Comparison of ENCODE assay signal across 23 cellular contexts in the genomic region with DNA sequence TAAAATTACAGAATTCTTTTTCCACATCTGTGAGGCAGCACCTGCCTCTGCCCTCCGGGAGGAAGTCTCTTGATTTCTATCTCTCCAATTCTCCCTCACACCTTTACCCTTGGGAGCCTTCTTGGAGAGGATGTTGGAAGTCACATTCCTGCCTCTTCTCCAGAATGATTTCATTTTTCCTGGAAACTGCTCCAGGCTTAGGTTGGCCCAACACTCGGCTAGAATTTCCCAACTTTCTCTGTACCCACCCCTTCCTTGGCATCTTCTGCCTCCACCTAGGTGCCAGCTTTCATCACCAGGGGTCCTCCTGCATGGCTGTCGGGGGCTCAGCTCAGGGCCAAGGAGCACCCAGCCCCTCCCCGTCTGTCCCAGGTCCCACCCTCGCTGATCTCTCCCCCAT. TPM values are rescaled to one million over a fixed set of nuclear protein-coding genes. Genes with fewer than 3 reads are reported as not detected.
"Had no signal": no experiment of that assay in that cellular context is flagged by ENCODE, and none has a peak within 500 bp of the region (broad histone marks: within the 10 kb centered on the region; RNA-seq: fewer than 3 reads in every experiment).

No MANE protein-coding gene starts in this region.

- H3K4me1 ChIP-seq: vagina had no signal

- H3K27me3 ChIP-seq: hepatocyte, tibial artery, vagina had no signal

- H3K79me2 ChIP-seq: hepatocyte had no signal

- ATAC-seq: activated CD8-positive, alpha-beta memory T cell treated with anti-CD3 and anti-CD28 coated beads, Interleukin-2, amount 10 ng/mL, durations not matched to agents 7 days and 5 days; activated T-helper 17 cell treated with anti-CD3 and anti-CD28 coated beads, Interleukin-2, amount 50 U/mL, for 72 hours; esophagus mucosa; left colon; SK-N-SH treated with all-trans-retinoic acid at 6 μM for 48 hours; stimulated activated naive B cell treated with anti-CD40 and anti-IgM and Interleukin-4, amounts not matched to agents 10 μg/mL and 1 μg/mL and 100 μg/mL, for 72 hours; T-cell had no signal

- DNase-seq: activated B cell treated with CpG ODN at 0.5 μM for 24 hours; activated CD4-positive, alpha-beta memory T cell treated with anti-CD3 and anti-CD28 coated beads, Interleukin-2, amount 10 ng/mL, durations not matched to agents 7 days and 5 days; activated CD4-positive, alpha-beta T cell treated with anti-CD3 and anti-CD28 coated beads for 4 hours; activated CD8-positive, alpha-beta memory T cell treated with anti-CD3 and anti-CD28 coated beads, Interleukin-2, amount 10 ng/mL, durations not matched to agents 7 days and 5 days; activated naive CD4-positive, alpha-beta T cell treated with Interleukin-2 at 50 U/mL for 16 hours; activated naive CD8-positive, alpha-beta T cell treated with anti-CD3 and anti-CD28 coated beads, Interleukin-2, amount 10 ng/mL, durations not matched to agents 7 days and 5 days; amygdala; cortex of kidney; effector CD4-positive, alpha-beta T cell; left colon; occipital lobe; spleen; stimulated activated naive B cell treated with anti-CD40 and anti-IgM and Interleukin-4, amounts not matched to agents 10 μg/mL and 1 μg/mL and 100 μg/mL, for 72 hours; T-cell had no signal

- H2AFZ ChIP-seq: hepatocyte had no signal

- H3K27ac ChIP-seq: hepatocyte, tibial artery, vagina had no signal

- H3K4me2 ChIP-seq: hepatocyte had no signal

- H3K9me3 ChIP-seq: spleen, tibial artery, vagina had no signal

- H3K4me3 ChIP-seq: hepatocyte, spleen, tibial artery, vagina had no signal

- H3K36me3 ChIP-seq: tibial artery, vagina had no signal

RNA-seq across cellular contexts. Expression of a gene that starts 43.2 kb away (rescaled TPM):
- total RNA-seq: activated CD8-positive, alpha-beta memory T cell treated with anti-CD3 and anti-CD28 coated beads, Interleukin-2, amount 10 ng/mL, durations not matched to agents 7 days and 5 days; mononuclear cell had no signal
- polyA plus RNA-seq: neural cell had no signal

RNA-seq across cellular contexts. Expression of a gene that starts 46.4 kb away (rescaled TPM):
- total RNA-seq: activated B cell treated with CpG ODN at 0.5 μM for 24 hours, esophagus mucosa, hepatocyte, progenitor cell of endocrine pancreas had no signal
- polyA plus RNA-seq: neural cell had no signal
